Comparison of ENCODE assay signal across 1 cellular context in genomic region chr3:118817748-118818165, GRCh38.
TF ChIP-seq lines count a peak whose summit lies in the region.

No MANE protein-coding gene starts in this region.

TF ChIP-seq in WTC11, 78 proteins besides CTCF, POLR2A, EP300 and RAD21 (continued from another document):
- no peak for TF ChIP-seq ATF6 (CRISPR knock-in tag; IDR thresholded peaks at IDR 0.05)
- TF ChIP-seq USF2 (CRISPR knock-in tag; IDR thresholded peaks at IDR 0.05): no peak
- TF ChIP-seq PRDM15 (CRISPR knock-in tag; IDR thresholded peaks at IDR 0.05): no peak
- TF ChIP-seq MAX (CRISPR knock-in tag; IDR thresholded peaks at IDR 0.05): no peak
- TF ChIP-seq NFE2L1 (CRISPR knock-in tag; IDR thresholded peaks at IDR 0.05): no peak
- no peak for TF ChIP-seq FOXJ3 (CRISPR knock-in tag; IDR thresholded peaks at IDR 0.05; ENCODE audit: borderline replicate concordance)
- no peak for TF ChIP-seq ATF3 (CRISPR knock-in tag; conservative IDR thresholded peaks at IDR 0.05)
- no peak for TF ChIP-seq JAZF1 (CRISPR knock-in tag; IDR thresholded peaks at IDR 0.05)
- no peak for TF ChIP-seq ZNF425 (CRISPR knock-in tag; conservative IDR thresholded peaks at IDR 0.05)
- TF ChIP-seq SP1 (CRISPR knock-in tag; conservative IDR thresholded peaks at IDR 0.05): no peak
- TF ChIP-seq GTF2I (CRISPR knock-in tag; conservative IDR thresholded peaks at IDR 0.05): no peak
- no peak for TF ChIP-seq ZBTB21 (CRISPR knock-in tag; IDR thresholded peaks at IDR 0.05; ENCODE audit: borderline replicate concordance)
- TF ChIP-seq ZNF512 (CRISPR knock-in tag; IDR thresholded peaks at IDR 0.05; ENCODE audit: borderline replicate concordance): no peak
